In genomic region chr2:31090188-31090587, GRCh38 we compare ENCODE assay signal across 33 cellular contexts.
"Had no signal": no experiment of that assay in that cellular context is flagged by ENCODE, and none has a peak within 500 bp of the region (broad histone marks: within the 10 kb centered on the region; RNA-seq: fewer than 3 reads in every experiment).

No MANE protein-coding gene starts in this region.

- H3K4me3 ChIP-seq: adrenal gland, body of pancreas, breast epithelium had no signal

- H3K4me1 ChIP-seq: body of pancreas, breast epithelium had no signal

- H3K36me3 ChIP-seq: adrenal gland, brain microvascular endothelial cell, breast epithelium had no signal

- H3K27me3 ChIP-seq: adrenal gland, body of pancreas, brain microvascular endothelial cell, breast epithelium had no signal

- H3K27ac ChIP-seq: adrenal gland, body of pancreas, brain microvascular endothelial cell, breast epithelium had no signal

- ATAC-seq: activated CD8-positive, alpha-beta T cell treated with anti-CD3 and anti-CD28 coated beads for 36 hours; activated naive CD4-positive, alpha-beta T cell treated with anti-CD3 and anti-CD28 coated beads, Interleukin-2, amount 50 U/mL, for 72 hours; activated T-cell treated with anti-CD3 and anti-CD28 coated beads, Interleukin-2, amount 50 U/mL, for 4 hours; activated T-cell treated with anti-CD3 and anti-CD28 coated beads, Interleukin-2, amount 50 U/mL, for 72 hours; activated T-helper 17 cell treated with anti-CD3 and anti-CD28 coated beads, Interleukin-2, amount 50 U/mL, for 72 hours; body of pancreas had no signal

- H3K9me3 ChIP-seq: adrenal gland, body of pancreas, breast epithelium had no signal

- DNase-seq: activated B cell treated with CpG ODN at 0.5 μM for 24 hours; activated CD4-positive, alpha-beta memory T cell treated with anti-CD3 and anti-CD28 coated beads for 36 hours; activated CD4-positive, alpha-beta T cell treated with anti-CD3 and anti-CD28 coated beads for 4 hours; activated CD4-positive, alpha-beta T cell treated with anti-CD3 and anti-CD28 coated beads, Interleukin-2, amount 10 ng/mL, durations not matched to agents 24 days and 14 days; activated CD4-positive, alpha-beta T cell treated with anti-CD3 and anti-CD28 coated beads, Interleukin-2, amount 50 U/mL, for 1 hour; activated CD4-positive, alpha-beta T cell treated with anti-CD3 and anti-CD28 coated beads, Interleukin-2, amount 50 U/mL, for 4 hours; activated CD4-positive, CD25-positive, alpha-beta regulatory T cell treated with anti-CD3 and anti-CD28 coated beads, Interleukin-2, amount 50 U/mL, for 72 hours; activated CD8-positive, alpha-beta memory T cell treated with anti-CD3 and anti-CD28 coated beads, Interleukin-2, amount 50 U/mL, for 4 hours; activated CD8-positive, alpha-beta T cell treated with anti-CD3 and anti-CD28 coated beads for 36 hours; activated effector memory CD4-positive, alpha-beta T cell treated with anti-CD3 and anti-CD28 coated beads, Interleukin-2, amount 50 U/mL, for 16 hours; activated gamma-delta T cell treated with Interleukin-2 at 50 U/mL for 16 hours; activated naive CD4-positive, alpha-beta T cell; activated naive CD4-positive, alpha-beta T cell treated with anti-CD3 and anti-CD28 coated beads for 36 hours; activated naive CD4-positive, alpha-beta T cell treated with anti-CD3 and anti-CD28 coated beads, Interleukin-2, amount 50 U/mL, for 16 hours; activated naive CD8-positive, alpha-beta T cell treated with anti-CD3 and anti-CD28 coated beads for 36 hours; activated T-cell treated with anti-CD3 and anti-CD28 coated beads for 4 hours; activated T-cell treated with anti-CD3 and anti-CD28 coated beads, Interleukin-2, amount 50 U/mL, for 1 hour; activated T-cell treated with anti-CD3 and anti-CD28 coated beads, Interleukin-2, amount 50 U/mL, for 4 hours; activated T-cell treated with anti-CD3 and anti-CD28 coated beads, Interleukin-2, amount 50 U/mL, for 72 hours; adrenal gland; amniotic stem cell; aorta; body of pancreas; brain microvascular endothelial cell; caudate nucleus; T-helper 1 cell; T-helper 2 cell; T-helper 9 cell had no signal

- FAIRE-seq: astrocyte, TTC549 had no signal
